1 cellular context compared by ENCODE assay signal in genomic region chr16:3235856-3236669, GRCh38.
A peak's percentile ranks its signal among the peaks of the same experiment; 100 is the strongest.
TF ChIP-seq lines count a peak whose summit lies in the region.

No MANE protein-coding gene starts in this region.

TF ChIP-seq in HepG2, 621 proteins besides CTCF, POLR2A, EP300 and RAD21:
- TF ChIP-seq ZSCAN12 (CRISPR knock-in tag; IDR thresholded peaks at IDR 0.05) (no peak), CENPX (CRISPR knock-in tag; IDR thresholded peaks at IDR 0.05) (no peak), HNRNPK (IDR thresholded peaks at IDR 0.05; ENCODE audit: low read depth, low read length, poor library complexity, severe bottlenecking) (peak; percentile 11), ZBTB33 (CRISPR knock-in tag; IDR thresholded peaks at IDR 0.05) (peak; percentile 44; the same call in 1 of the 2 replicates), NR2F6 (IDR thresholded peaks at IDR 0.05) (no peak), NR2F6 (CRISPR knock-in tag; IDR thresholded peaks at IDR 0.05) (no peak)
- TF ChIP-seq, protein P1, sequence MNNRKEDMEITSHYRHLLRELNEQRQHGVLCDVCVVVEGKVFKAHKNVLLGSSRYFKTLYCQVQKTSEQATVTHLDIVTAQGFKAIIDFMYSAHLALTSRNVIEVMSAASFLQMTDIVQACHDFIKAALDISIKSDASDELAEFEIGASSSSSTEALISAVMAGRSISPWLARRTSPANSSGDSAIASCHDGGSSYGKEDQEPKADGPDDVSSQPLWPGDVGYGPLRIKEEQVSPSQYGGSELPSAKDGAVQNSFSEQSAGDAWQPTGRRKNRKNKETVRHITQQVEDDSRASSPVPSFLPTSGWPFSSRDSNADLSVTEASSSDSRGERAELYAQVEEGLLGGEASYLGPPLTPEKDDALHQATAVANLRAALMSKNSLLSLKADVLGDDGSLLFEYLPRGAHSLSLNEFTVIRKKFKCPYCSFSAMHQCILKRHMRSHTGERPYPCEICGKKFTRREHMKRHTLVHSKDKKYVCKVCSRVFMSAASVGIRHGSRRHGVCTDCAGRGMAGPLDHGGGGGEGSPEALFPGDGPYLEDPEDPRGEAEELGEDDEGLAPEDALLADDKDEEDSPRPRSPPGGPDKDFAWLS (CRISPR knock-in tag; IDR thresholded peaks at IDR 0.05; ENCODE audit: borderline replicate concordance), result no peak
TF ChIP-seq in HepG2: peak in this region for 2.
